In the genomic region with DNA sequence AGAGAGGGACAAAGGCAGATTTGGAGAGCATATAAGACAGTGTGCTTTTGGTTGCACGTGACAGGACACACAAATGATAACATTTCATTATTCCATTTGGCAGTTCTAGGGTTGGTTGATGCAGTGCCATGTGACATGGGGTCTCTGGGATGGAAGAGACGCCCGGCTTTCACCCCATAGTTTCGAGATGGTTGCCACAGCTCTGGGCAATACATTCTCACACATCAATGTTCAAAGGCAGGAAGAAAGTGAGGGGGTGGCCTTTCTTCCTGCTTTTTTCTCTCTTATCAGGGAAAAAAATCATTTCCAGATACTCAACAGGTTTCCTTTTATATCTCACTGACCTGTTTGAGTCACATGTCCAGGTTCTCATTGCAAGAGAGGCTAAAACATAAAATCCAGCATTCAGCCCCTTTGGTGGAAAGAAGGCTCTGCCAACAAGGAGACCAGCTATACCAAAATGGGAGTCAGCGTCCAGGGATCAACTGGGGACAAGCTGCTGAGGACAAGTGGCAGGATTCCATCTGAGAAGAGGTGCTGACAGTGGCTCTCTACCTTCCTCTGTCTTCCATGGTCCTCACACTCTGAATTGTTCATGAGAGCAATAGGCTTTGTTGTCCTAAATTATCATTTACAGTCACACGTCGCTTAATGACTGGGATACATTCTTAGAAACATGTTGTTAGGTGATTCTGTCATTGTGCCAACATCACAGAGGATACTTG, we compare ENCODE assay signal across 21 cellular contexts. TPM values are rescaled to one million over a fixed set of nuclear protein-coding genes. Genes with fewer than 3 reads are reported as not detected.
DNase-seq lines count a peak whose midpoint lies in the region; ATAC-seq and TF ChIP-seq lines count a peak whose summit lies in the region.
"Had no signal": no experiment of that assay in that cellular context is flagged by ENCODE, and none has a peak within 500 bp of the region (broad histone marks: within the 10 kb centered on the region; RNA-seq: fewer than 3 reads in every experiment).

No MANE protein-coding gene starts in this region.

- H3K4me1 ChIP-seq in neural progenitor cell (no peaks in the 10 kb centered on the region), gastroesophageal sphincter (no peaks in the 10 kb centered on the region)
- H3K4me1 ChIP-seq: lower lobe of right lung had no signal

- no peak overlapping the region for H3K27ac ChIP-seq in neural progenitor cell
- no peak overlapping the region for H3K27ac ChIP-seq in gastroesophageal sphincter
- H3K27ac ChIP-seq: GM23248, lower lobe of right lung had no signal

- no peak for TF ChIP-seq EP300 in gastroesophageal sphincter (IDR thresholded peaks at IDR 0.05)

- no peaks in the 10 kb centered on the region for H3K36me3 Mint-ChIP-seq in activated T-cell treated with anti-CD3 and anti-CD28 coated beads, Interleukin-2, amount 50 U/mL, for 72 hours (ENCODE audit: insufficient read depth in 2 of 2)
- H3K36me3 Mint-ChIP-seq in activated T-cell treated with anti-CD3 and anti-CD28 coated beads, Interleukin-2, amount 50 U/mL, for 24 hours (ENCODE audit: low read depth) = no peaks in the 10 kb centered on the region
- no peaks in the 10 kb centered on the region for H3K36me3 Mint-ChIP-seq in HFFc6 (ENCODE audit: low read depth)
- H3K36me3 Mint-ChIP-seq in activated naive CD8-positive, alpha-beta T cell treated with anti-CD3 and anti-CD28 coated beads, Interleukin-2, amount 50 U/mL, for 24 hours (ENCODE audit: low read depth) = no peaks in the 10 kb centered on the region
- H3K36me3 Mint-ChIP-seq in neural progenitor cell = no peaks in the 10 kb centered on the region
- H3K36me3 Mint-ChIP-seq: CD4-positive, CD25-positive, alpha-beta regulatory T cell; natural killer cell; stimulated activated naive B cell treated with anti-CD40 and anti-IgM and Interleukin-4, amounts not matched to agents 10 μg/mL and 1 μg/mL and 100 μg/mL, for 72 hours had no signal

- no peak overlapping the region for H3K9ac ChIP-seq in neural progenitor cell
- H3K9ac ChIP-seq: GM23248 had no signal

- peak overlapping the region; percentile 1 for H3K4me3 Mint-ChIP-seq in activated T-cell treated with anti-CD3 and anti-CD28 coated beads, Interleukin-2, amount 50 U/mL, for 72 hours
- no peak overlapping the region for H3K4me3 Mint-ChIP-seq in activated T-cell treated with anti-CD3 and anti-CD28 coated beads, Interleukin-2, amount 50 U/mL, for 24 hours
- H3K4me3 Mint-ChIP-seq in HFFc6 (peak overlapping the region; percentile 45; the same call in 1 of the 2 replicates), neural progenitor cell (no peak overlapping the region)
- no peak overlapping the region for H3K4me3 Mint-ChIP-seq in activated naive CD8-positive, alpha-beta T cell treated with anti-CD3 and anti-CD28 coated beads, Interleukin-2, amount 50 U/mL, for 24 hours
- H3K4me3 Mint-ChIP-seq: CD4-positive, CD25-positive, alpha-beta regulatory T cell; natural killer cell; stimulated activated naive B cell treated with anti-CD40 and anti-IgM and Interleukin-4, amounts not matched to agents 10 μg/mL and 1 μg/mL and 100 μg/mL, for 72 hours had no signal

- H3K4me1 Mint-ChIP-seq in activated T-cell treated with anti-CD3 and anti-CD28 coated beads, Interleukin-2, amount 50 U/mL, for 72 hours (ENCODE audit: low read depth) = peaks cover 19% of the 10 kb centered on the region
- peaks cover 23% of the 10 kb centered on the region for H3K4me1 Mint-ChIP-seq in activated T-cell treated with anti-CD3 and anti-CD28 coated beads, Interleukin-2, amount 50 U/mL, for 24 hours (ENCODE audit: low read depth)
- H3K4me1 Mint-ChIP-seq in HFFc6 (ENCODE audit: low read depth) (peaks cover 8% of the 10 kb centered on the region), neural progenitor cell (no peaks in the 10 kb centered on the region)
- peaks cover 26% of the 10 kb centered on the region for H3K4me1 Mint-ChIP-seq in activated naive CD8-positive, alpha-beta T cell treated with anti-CD3 and anti-CD28 coated beads, Interleukin-2, amount 50 U/mL, for 24 hours
- H3K4me1 Mint-ChIP-seq: natural killer cell had no signal

- H3K27me3 ChIP-seq in neural progenitor cell (no peaks in the 10 kb centered on the region), gastroesophageal sphincter (no peaks in the 10 kb centered on the region)

- H3F3A ChIP-seq in neural progenitor cell (ENCODE audit: low read depth) = no peaks in the 10 kb centered on the region

- TF ChIP-seq POLR2A in gastroesophageal sphincter (IDR thresholded peaks at IDR 0.05) = no peak

- no peaks in the 10 kb centered on the region for H4K20me1 ChIP-seq in neural progenitor cell (ENCODE audit: low read depth)

- peak in 1 of 2 donors; percentile 11 for ATAC-seq in activated T-cell treated with anti-CD3 and anti-CD28 coated beads, Interleukin-2, amount 50 U/mL, for 72 hours (replicated peaks in 1 of 2)
- no peak for ATAC-seq in activated naive CD8-positive, alpha-beta T cell treated with anti-CD3 and anti-CD28 coated beads, Interleukin-2, amount 50 U/mL, for 24 hours
- ATAC-seq in gastroesophageal sphincter = no peak
- ATAC-seq: lower lobe of right lung; natural killer cell; Panc1; stimulated activated naive B cell treated with anti-CD40 and anti-IgM and Interleukin-4, amounts not matched to agents 10 μg/mL and 1 μg/mL and 100 μg/mL, for 72 hours had no signal

- H3K4me3 ChIP-seq in neural progenitor cell (no peak overlapping the region), gastroesophageal sphincter (no peak overlapping the region)
- H3K4me3 ChIP-seq: GM23248, lower lobe of right lung had no signal

- H3K27me3 Mint-ChIP-seq in activated T-cell treated with anti-CD3 and anti-CD28 coated beads, Interleukin-2, amount 50 U/mL, for 72 hours (ENCODE audit: low read depth) = no peaks in the 10 kb centered on the region
- H3K27me3 Mint-ChIP-seq in activated T-cell treated with anti-CD3 and anti-CD28 coated beads, Interleukin-2, amount 50 U/mL, for 24 hours = no peaks in the 10 kb centered on the region
- H3K27me3 Mint-ChIP-seq in HFFc6 (ENCODE audit: insufficient read depth) = peaks cover 14% of the 10 kb centered on the region
- H3K27me3 Mint-ChIP-seq in activated naive CD8-positive, alpha-beta T cell treated with anti-CD3 and anti-CD28 coated beads, Interleukin-2, amount 50 U/mL, for 24 hours = no peaks in the 10 kb centered on the region
- H3K27me3 Mint-ChIP-seq in neural progenitor cell (ENCODE audit: insufficient read depth, low read depth) = no peaks in the 10 kb centered on the region
- H3K27me3 Mint-ChIP-seq: CD4-positive, CD25-positive, alpha-beta regulatory T cell; stimulated activated naive B cell treated with anti-CD40 and anti-IgM and Interleukin-4, amounts not matched to agents 10 μg/mL and 1 μg/mL and 100 μg/mL, for 72 hours had no signal

- H3K4me2 ChIP-seq in neural progenitor cell = no peak overlapping the region

- no peak for DNase-seq in activated T-cell treated with anti-CD3 and anti-CD28 coated beads, Interleukin-2, amount 50 U/mL, for 72 hours
- no peak for DNase-seq in activated T-cell treated with anti-CD3 and anti-CD28 coated beads, Interleukin-2, amount 50 U/mL, for 24 hours
- DNase-seq in HFFc6 = no peak
- DNase-seq in activated naive CD8-positive, alpha-beta T cell treated with anti-CD3 and anti-CD28 coated beads, Interleukin-2, amount 50 U/mL, for 24 hours = no peak
- no peak for DNase-seq in neural progenitor cell (ENCODE audit: low spot score)
- DNase-seq in NCI-H187 treated with DMSO at 0.1 percent for 48 hours (lab: John Stamatoyannopoulos, UW) = no peak
- DNase-seq: activated CD4-positive, CD25-positive, alpha-beta regulatory T cell treated with anti-CD3 and anti-CD28 coated beads, Interleukin-2, amount 50 U/mL, for 72 hours; activated gamma-delta T cell; AML-193; CD4-positive, CD25-positive, alpha-beta regulatory T cell; central memory CD4-positive, alpha-beta T cell; GM23248; kidney; lower lobe of right lung; natural killer cell; NCI-H2171 treated with DMSO at 0.1 percent for 48 hours; NCI-H524 treated with DMSO at 0.1 percent for 48 hours; SHP77 treated with DMSO at 0.1 percent for 48 hours; stimulated activated naive B cell treated with anti-CD40 and anti-IgM and Interleukin-4, amounts not matched to agents 10 μg/mL and 1 μg/mL and 100 μg/mL, for 72 hours had no signal

- H3K9me3 ChIP-seq in neural progenitor cell (ENCODE audit: low read depth) = no peaks in the 10 kb centered on the region
- no peaks in the 10 kb centered on the region for H3K9me3 ChIP-seq in gastroesophageal sphincter
- H3K9me3 ChIP-seq: lower lobe of right lung had no signal

- H3K36me3 ChIP-seq in neural progenitor cell (no peaks in the 10 kb centered on the region), gastroesophageal sphincter (no peaks in the 10 kb centered on the region)
- H3K36me3 ChIP-seq: lower lobe of right lung had no signal

- no peaks in the 10 kb centered on the region for H3K79me2 ChIP-seq in neural progenitor cell (ENCODE audit: low read depth)

- H3K27ac Mint-ChIP-seq in activated T-cell treated with anti-CD3 and anti-CD28 coated beads, Interleukin-2, amount 50 U/mL, for 72 hours = no peak overlapping the region
- H3K27ac Mint-ChIP-seq in activated T-cell treated with anti-CD3 and anti-CD28 coated beads, Interleukin-2, amount 50 U/mL, for 24 hours = no peak overlapping the region
- no peak overlapping the region for H3K27ac Mint-ChIP-seq in HFFc6
- H3K27ac Mint-ChIP-seq in activated naive CD8-positive, alpha-beta T cell treated with anti-CD3 and anti-CD28 coated beads, Interleukin-2, amount 50 U/mL, for 24 hours = peak overlapping the region; percentile 9
- no peak overlapping the region for H3K27ac Mint-ChIP-seq in neural progenitor cell
- H3K27ac Mint-ChIP-seq: CD4-positive, CD25-positive, alpha-beta regulatory T cell; natural killer cell; stimulated activated naive B cell treated with anti-CD40 and anti-IgM and Interleukin-4, amounts not matched to agents 10 μg/mL and 1 μg/mL and 100 μg/mL, for 72 hours had no signal

- H3K9me3 Mint-ChIP-seq in activated T-cell treated with anti-CD3 and anti-CD28 coated beads, Interleukin-2, amount 50 U/mL, for 72 hours = no peaks in the 10 kb centered on the region
- no peaks in the 10 kb centered on the region for H3K9me3 Mint-ChIP-seq in activated T-cell treated with anti-CD3 and anti-CD28 coated beads, Interleukin-2, amount 50 U/mL, for 24 hours
- H3K9me3 Mint-ChIP-seq in HFFc6 (no peaks in the 10 kb centered on the region), neural progenitor cell (no peaks in the 10 kb centered on the region)
- H3K9me3 Mint-ChIP-seq in activated naive CD8-positive, alpha-beta T cell treated with anti-CD3 and anti-CD28 coated beads, Interleukin-2, amount 50 U/mL, for 24 hours = no peaks in the 10 kb centered on the region
- H3K9me3 Mint-ChIP-seq: CD4-positive, CD25-positive, alpha-beta regulatory T cell; natural killer cell; stimulated activated naive B cell treated with anti-CD40 and anti-IgM and Interleukin-4, amounts not matched to agents 10 μg/mL and 1 μg/mL and 100 μg/mL, for 72 hours had no signal

- TF ChIP-seq CTCF in HFFc6 (IDR thresholded peaks at IDR 0.05) (no peak), neural progenitor cell (IDR thresholded peaks at IDR 0.05) (no peak), gastroesophageal sphincter (IDR thresholded peaks at IDR 0.05) (no peak)

- 57 to 69% methylated on average over 6 to 7 of the region's 7 CpGs for WGBS in gastroesophageal sphincter (ENCODE audit: low coverage in 1 of 2), 2 donors

- H2AFZ ChIP-seq in neural progenitor cell (replicated peaks) = peak overlapping the region; percentile 89
- H2AFZ ChIP-seq: GM23248 had no signal

RNA-seq across cellular contexts. Expression of a gene that starts 29.1 kb away (rescaled TPM):
- 100 to 1,000 TPM; 114 to 141 TPM for total RNA-seq in activated T-cell treated with anti-CD3 and anti-CD28 coated beads, Interleukin-2, amount 50 U/mL, for 72 hours
- 1 to 10 TPM; 3.8 to 5.7 (median 4.7) TPM for total RNA-seq in HFFc6 (2021; fragmentation: NEBNext Ultra II Directional; extraction: Animal tissue kit (Norgen Biotek cat#: 25700))
- total RNA-seq in neural progenitor cell (ENCODE audit: low replicate concordance) (2.5 and 3.4 TPM in 2 replicates), gastroesophageal sphincter (10 to 100 TPM; 24.4 to 51.8 (median 35.7) TPM)

Comparison
In these comparisons a context has a peak if more than half of its experiments do, and no peak if none do; other contexts are left out.
1. H3K4me3 Mint-ChIP-seq: peak in activated T-cell treated with anti-CD3 and anti-CD28 coated beads, Interleukin-2, amount 50 U/mL, for 72 hours (2 of 2) and HFFc6 (single experiment); none in activated T-cell treated with anti-CD3 and anti-CD28 coated beads, Interleukin-2, amount 50 U/mL, for 24 hours (single experiment), activated naive CD8-positive, alpha-beta T cell treated with anti-CD3 and anti-CD28 coated beads, Interleukin-2, amount 50 U/mL, for 24 hours (single experiment) and neural progenitor cell (single experiment).